1 cellular context compared by ENCODE assay signal in the genomic region with DNA sequence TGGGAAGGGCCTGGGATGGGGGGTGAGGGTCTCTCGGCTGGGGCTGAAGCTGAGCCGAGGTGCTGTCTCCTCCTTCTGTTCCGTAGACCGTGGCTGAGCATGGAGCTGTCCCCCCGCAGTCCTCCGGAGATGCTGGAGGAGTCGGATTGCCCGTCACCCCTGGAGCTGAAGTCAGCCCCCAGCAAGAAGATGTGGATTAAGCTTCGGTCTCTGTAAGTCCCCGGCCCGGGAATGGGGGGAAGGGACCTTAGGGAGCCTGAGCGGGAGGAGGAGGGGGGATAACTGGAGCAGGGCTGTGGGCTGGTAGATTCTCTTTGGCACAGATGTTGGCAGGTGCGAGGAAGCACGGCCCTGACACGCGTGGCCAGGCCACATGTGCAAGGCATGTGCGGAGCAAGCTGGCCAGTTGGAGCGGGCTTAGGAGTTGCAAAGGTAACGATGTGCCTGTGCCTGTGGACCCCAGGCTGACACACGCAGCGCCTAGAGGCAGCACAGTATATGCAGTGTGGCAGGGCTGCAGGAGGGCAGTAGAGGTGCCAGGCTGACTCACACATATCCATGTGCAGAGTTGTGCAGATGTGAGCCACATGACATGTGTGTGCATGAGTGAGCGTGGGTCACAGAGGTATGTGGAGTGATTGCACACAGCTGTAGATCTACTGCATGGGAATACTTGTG.
A peak's percentile ranks its signal among the peaks of the same experiment; 100 is the strongest.
TF ChIP-seq lines count a peak whose summit lies in the region.

No MANE protein-coding gene starts in this region.

TF ChIP-seq in HEK293, 187 proteins besides CTCF, POLR2A, EP300 and RAD21 (continued from another document and continues in another):
- TF ChIP-seq, protein P1, sequence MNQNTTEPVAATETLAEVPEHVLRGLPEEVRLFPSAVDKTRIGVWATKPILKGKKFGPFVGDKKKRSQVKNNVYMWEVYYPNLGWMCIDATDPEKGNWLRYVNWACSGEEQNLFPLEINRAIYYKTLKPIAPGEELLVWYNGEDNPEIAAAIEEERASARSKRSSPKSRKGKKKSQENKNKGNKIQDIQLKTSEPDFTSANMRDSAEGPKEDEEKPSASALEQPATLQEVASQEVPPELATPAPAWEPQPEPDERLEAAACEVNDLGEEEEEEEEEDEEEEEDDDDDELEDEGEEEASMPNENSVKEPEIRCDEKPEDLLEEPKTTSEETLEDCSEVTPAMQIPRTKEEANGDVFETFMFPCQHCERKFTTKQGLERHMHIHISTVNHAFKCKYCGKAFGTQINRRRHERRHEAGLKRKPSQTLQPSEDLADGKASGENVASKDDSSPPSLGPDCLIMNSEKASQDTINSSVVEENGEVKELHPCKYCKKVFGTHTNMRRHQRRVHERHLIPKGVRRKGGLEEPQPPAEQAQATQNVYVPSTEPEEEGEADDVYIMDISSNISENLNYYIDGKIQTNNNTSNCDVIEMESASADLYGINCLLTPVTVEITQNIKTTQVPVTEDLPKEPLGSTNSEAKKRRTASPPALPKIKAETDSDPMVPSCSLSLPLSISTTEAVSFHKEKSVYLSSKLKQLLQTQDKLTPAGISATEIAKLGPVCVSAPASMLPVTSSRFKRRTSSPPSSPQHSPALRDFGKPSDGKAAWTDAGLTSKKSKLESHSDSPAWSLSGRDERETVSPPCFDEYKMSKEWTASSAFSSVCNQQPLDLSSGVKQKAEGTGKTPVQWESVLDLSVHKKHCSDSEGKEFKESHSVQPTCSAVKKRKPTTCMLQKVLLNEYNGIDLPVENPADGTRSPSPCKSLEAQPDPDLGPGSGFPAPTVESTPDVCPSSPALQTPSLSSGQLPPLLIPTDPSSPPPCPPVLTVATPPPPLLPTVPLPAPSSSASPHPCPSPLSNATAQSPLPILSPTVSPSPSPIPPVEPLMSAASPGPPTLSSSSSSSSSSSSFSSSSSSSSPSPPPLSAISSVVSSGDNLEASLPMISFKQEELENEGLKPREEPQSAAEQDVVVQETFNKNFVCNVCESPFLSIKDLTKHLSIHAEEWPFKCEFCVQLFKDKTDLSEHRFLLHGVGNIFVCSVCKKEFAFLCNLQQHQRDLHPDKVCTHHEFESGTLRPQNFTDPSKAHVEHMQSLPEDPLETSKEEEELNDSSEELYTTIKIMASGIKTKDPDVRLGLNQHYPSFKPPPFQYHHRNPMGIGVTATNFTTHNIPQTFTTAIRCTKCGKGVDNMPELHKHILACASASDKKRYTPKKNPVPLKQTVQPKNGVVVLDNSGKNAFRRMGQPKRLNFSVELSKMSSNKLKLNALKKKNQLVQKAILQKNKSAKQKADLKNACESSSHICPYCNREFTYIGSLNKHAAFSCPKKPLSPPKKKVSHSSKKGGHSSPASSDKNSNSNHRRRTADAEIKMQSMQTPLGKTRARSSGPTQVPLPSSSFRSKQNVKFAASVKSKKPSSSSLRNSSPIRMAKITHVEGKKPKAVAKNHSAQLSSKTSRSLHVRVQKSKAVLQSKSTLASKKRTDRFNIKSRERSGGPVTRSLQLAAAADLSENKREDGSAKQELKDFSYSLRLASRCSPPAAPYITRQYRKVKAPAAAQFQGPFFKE (tag by site-specific recombination; IDR thresholded peaks at IDR 0.05; ENCODE audit: borderline replicate concordance) = no peak
- TF ChIP-seq SCRT2 (tag by site-specific recombination; IDR thresholded peaks at IDR 0.05) (peak; percentile 42; the same call in 1 of the 2 replicates), ZNF133 (tag by site-specific recombination; IDR thresholded peaks at IDR 0.05) (no peak), GLI2 (tag by site-specific recombination; IDR thresholded peaks at IDR 0.05; ENCODE audit: borderline replicate concordance, low read depth) (no peak), ZNF555 (tag by site-specific recombination; conservative IDR thresholded peaks at IDR 0.05) (no peak), ZNF335 (tag by site-specific recombination; conservative IDR thresholded peaks at IDR 0.05) (peak; percentile 82), ZNF175 (tag by site-specific recombination; IDR thresholded peaks at IDR 0.05) (no peak), SETDB1 (IDR thresholded peaks at IDR 0.05; ENCODE audit: insufficient read length, low read length) (no peak), ZNF366 (tag by site-specific recombination; conservative IDR thresholded peaks at IDR 0.05) (no peak), ZNF341 (tag by site-specific recombination; IDR thresholded peaks at IDR 0.05; ENCODE audit: low read depth) (no peak), ZNF354C (tag by site-specific recombination; IDR thresholded peaks at IDR 0.05; ENCODE audit: borderline replicate concordance, low read depth) (no peak), ZFHX2 (tag by site-specific recombination; conservative IDR thresholded peaks at IDR 0.05) (no peak), ZSCAN23 (tag by site-specific recombination; IDR thresholded peaks at IDR 0.05) (no peak), ZNF621 (tag by site-specific recombination; IDR thresholded peaks at IDR 0.05) (no peak), ZNF239 (tag by site-specific recombination; IDR thresholded peaks at IDR 0.05) (no peak), ZIC2 (tag by site-specific recombination; IDR thresholded peaks at IDR 0.05) (no peak), REPIN1 (tag by site-specific recombination; IDR thresholded peaks at IDR 0.05; ENCODE audit: low read depth) (no peak), YY2 (tag by site-specific recombination; IDR thresholded peaks at IDR 0.05) (no peak), ZBTB20 (tag by site-specific recombination; IDR thresholded peaks at IDR 0.05) (0 out of 2 replicates have a peak, but pooled peaks have one; percentile 12), ZNF677 (tag by site-specific recombination; IDR thresholded peaks at IDR 0.05) (no peak)
- TF ChIP-seq, protein P2, sequence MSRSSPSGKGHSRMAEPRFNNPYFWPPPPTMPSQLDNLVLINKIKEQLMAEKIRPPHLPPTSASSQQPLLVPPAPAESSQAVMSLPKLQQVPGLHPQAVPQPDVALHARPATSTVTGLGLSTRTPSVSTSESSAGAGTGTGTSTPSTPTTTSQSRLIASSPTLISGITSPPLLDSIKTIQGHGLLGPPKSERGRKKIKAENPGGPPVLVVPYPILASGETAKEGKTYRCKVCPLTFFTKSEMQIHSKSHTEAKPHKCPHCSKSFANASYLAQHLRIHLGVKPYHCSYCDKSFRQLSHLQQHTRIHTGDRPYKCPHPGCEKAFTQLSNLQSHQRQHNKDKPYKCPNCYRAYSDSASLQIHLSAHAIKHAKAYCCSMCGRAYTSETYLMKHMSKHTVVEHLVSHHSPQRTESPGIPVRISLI (tag by site-specific recombination; IDR thresholded peaks at IDR 0.05) = no peak
- TF ChIP-seq, protein P3, sequence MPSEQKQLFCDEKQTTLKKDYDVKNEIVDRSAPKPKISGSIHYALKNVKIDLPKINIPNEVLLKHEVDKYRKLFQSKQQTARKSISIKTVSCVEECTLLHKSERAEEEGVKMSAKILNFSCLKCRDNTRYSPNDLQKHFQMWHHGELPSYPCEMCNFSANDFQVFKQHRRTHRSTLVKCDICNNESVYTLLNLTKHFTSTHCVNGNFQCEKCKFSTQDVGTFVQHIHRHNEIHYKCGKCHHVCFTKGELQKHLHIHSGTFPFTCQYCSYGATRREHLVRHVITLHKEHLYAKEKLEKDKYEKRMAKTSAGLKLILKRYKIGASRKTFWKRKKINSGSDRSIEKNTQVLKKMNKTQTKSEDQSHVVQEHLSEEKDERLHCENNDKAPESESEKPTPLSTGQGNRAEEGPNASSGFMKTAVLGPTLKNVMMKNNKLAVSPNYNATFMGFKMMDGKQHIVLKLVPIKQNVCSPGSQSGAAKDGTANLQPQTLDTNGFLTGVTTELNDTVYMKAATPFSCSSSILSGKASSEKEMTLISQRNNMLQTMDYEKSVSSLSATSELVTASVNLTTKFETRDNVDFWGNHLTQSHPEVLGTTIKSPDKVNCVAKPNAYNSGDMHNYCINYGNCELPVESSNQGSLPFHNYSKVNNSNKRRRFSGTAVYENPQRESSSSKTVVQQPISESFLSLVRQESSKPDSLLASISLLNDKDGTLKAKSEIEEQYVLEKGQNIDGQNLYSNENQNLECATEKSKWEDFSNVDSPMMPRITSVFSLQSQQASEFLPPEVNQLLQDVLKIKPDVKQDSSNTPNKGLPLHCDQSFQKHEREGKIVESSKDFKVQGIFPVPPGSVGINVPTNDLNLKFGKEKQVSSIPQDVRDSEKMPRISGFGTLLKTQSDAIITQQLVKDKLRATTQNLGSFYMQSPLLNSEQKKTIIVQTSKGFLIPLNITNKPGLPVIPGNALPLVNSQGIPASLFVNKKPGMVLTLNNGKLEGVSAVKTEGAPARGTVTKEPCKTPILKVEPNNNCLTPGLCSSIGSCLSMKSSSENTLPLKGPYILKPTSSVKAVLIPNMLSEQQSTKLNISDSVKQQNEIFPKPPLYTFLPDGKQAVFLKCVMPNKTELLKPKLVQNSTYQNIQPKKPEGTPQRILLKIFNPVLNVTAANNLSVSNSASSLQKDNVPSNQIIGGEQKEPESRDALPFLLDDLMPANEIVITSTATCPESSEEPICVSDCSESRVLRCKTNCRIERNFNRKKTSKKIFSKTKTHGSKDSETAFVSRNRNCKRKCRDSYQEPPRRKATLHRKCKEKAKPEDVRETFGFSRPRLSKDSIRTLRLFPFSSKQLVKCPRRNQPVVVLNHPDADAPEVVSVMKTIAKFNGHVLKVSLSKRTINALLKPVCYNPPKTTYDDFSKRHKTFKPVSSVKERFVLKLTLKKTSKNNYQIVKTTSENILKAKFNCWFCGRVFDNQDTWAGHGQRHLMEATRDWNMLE (tag by site-specific recombination; conservative IDR thresholded peaks at IDR 0.05; ENCODE audit: low read depth) = no peak
- TF ChIP-seq, protein P4, sequence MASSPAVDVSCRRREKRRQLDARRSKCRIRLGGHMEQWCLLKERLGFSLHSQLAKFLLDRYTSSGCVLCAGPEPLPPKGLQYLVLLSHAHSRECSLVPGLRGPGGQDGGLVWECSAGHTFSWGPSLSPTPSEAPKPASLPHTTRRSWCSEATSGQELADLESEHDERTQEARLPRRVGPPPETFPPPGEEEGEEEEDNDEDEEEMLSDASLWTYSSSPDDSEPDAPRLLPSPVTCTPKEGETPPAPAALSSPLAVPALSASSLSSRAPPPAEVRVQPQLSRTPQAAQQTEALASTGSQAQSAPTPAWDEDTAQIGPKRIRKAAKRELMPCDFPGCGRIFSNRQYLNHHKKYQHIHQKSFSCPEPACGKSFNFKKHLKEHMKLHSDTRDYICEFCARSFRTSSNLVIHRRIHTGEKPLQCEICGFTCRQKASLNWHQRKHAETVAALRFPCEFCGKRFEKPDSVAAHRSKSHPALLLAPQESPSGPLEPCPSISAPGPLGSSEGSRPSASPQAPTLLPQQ (tag by site-specific recombination; IDR thresholded peaks at IDR 0.05) = peak; percentile 23; the same call in 1 of the 2 replicates
- TF ChIP-seq, protein P5, sequence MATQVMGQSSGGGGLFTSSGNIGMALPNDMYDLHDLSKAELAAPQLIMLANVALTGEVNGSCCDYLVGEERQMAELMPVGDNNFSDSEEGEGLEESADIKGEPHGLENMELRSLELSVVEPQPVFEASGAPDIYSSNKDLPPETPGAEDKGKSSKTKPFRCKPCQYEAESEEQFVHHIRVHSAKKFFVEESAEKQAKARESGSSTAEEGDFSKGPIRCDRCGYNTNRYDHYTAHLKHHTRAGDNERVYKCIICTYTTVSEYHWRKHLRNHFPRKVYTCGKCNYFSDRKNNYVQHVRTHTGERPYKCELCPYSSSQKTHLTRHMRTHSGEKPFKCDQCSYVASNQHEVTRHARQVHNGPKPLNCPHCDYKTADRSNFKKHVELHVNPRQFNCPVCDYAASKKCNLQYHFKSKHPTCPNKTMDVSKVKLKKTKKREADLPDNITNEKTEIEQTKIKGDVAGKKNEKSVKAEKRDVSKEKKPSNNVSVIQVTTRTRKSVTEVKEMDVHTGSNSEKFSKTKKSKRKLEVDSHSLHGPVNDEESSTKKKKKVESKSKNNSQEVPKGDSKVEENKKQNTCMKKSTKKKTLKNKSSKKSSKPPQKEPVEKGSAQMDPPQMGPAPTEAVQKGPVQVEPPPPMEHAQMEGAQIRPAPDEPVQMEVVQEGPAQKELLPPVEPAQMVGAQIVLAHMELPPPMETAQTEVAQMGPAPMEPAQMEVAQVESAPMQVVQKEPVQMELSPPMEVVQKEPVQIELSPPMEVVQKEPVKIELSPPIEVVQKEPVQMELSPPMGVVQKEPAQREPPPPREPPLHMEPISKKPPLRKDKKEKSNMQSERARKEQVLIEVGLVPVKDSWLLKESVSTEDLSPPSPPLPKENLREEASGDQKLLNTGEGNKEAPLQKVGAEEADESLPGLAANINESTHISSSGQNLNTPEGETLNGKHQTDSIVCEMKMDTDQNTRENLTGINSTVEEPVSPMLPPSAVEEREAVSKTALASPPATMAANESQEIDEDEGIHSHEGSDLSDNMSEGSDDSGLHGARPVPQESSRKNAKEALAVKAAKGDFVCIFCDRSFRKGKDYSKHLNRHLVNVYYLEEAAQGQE (tag by site-specific recombination; IDR thresholded peaks at IDR 0.05) = peak; percentile 68
- TF ChIP-seq, protein P6, sequence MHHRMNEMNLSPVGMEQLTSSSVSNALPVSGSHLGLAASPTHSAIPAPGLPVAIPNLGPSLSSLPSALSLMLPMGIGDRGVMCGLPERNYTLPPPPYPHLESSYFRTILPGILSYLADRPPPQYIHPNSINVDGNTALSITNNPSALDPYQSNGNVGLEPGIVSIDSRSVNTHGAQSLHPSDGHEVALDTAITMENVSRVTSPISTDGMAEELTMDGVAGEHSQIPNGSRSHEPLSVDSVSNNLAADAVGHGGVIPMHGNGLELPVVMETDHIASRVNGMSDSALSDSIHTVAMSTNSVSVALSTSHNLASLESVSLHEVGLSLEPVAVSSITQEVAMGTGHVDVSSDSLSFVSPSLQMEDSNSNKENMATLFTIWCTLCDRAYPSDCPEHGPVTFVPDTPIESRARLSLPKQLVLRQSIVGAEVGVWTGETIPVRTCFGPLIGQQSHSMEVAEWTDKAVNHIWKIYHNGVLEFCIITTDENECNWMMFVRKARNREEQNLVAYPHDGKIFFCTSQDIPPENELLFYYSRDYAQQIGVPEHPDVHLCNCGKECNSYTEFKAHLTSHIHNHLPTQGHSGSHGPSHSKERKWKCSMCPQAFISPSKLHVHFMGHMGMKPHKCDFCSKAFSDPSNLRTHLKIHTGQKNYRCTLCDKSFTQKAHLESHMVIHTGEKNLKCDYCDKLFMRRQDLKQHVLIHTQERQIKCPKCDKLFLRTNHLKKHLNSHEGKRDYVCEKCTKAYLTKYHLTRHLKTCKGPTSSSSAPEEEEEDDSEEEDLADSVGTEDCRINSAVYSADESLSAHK (tag by site-specific recombination; IDR thresholded peaks at IDR 0.05) = no peak
- TF ChIP-seq, protein P7, sequence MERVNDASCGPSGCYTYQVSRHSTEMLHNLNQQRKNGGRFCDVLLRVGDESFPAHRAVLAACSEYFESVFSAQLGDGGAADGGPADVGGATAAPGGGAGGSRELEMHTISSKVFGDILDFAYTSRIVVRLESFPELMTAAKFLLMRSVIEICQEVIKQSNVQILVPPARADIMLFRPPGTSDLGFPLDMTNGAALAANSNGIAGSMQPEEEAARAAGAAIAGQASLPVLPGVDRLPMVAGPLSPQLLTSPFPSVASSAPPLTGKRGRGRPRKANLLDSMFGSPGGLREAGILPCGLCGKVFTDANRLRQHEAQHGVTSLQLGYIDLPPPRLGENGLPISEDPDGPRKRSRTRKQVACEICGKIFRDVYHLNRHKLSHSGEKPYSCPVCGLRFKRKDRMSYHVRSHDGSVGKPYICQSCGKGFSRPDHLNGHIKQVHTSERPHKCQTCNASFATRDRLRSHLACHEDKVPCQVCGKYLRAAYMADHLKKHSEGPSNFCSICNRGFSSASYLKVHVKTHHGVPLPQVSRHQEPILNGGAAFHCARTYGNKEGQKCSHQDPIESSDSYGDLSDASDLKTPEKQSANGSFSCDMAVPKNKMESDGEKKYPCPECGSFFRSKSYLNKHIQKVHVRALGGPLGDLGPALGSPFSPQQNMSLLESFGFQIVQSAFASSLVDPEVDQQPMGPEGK (tag by site-specific recombination; IDR thresholded peaks at IDR 0.05) = no peak
